ENCODE assay signal across 1 cellular context in genomic region chr2:43773876-43774613, GRCh38.
TF ChIP-seq lines count a peak whose summit lies in the region.

DYNC2LI1 (plus strand) TSS chr2:43774039; CDS start chr2:43774139, 100 bp downstream.

TF ChIP-seq in K562, 482 proteins besides CTCF, POLR2A, EP300 and RAD21 (continued from another document and continues in another):
- TF ChIP-seq ZNF407 (IDR thresholded peaks at IDR 0.05; ENCODE audit: low read depth) = no peak
- TF ChIP-seq HDAC1 (IDR thresholded peaks at IDR 0.05) = peak in 1 of 2 experiments; percentile 84; a peak in 2 of 4 replicates
- no peak for TF ChIP-seq ZNF124 (CRISPR knock-in tag; IDR thresholded peaks at IDR 0.05)
- no peak for TF ChIP-seq HDAC3 (IDR thresholded peaks at IDR 0.05; ENCODE audit: borderline replicate concordance, partially characterized antibody)
- no peak for TF ChIP-seq ASH1L (IDR thresholded peaks at IDR 0.05; ENCODE audit: borderline replicate concordance, low read depth, partially characterized antibody)
- TF ChIP-seq NFRKB (IDR thresholded peaks at IDR 0.05; ENCODE audit: low read depth) = no peak
- no peak for TF ChIP-seq ZNF274 (IDR thresholded peaks at IDR 0.05; ENCODE audit: borderline replicate concordance, low read depth, low read length)
- TF ChIP-seq BRD9 (IDR thresholded peaks at IDR 0.05; ENCODE audit: low read depth, partially characterized antibody) = no peak
- 0 out of 2 replicates have a peak, but pooled peaks have one; percentile 36 for TF ChIP-seq HMGXB4 (CRISPR knock-in tag; IDR thresholded peaks at IDR 0.05)
- TF ChIP-seq ZNF121 (CRISPR knock-in tag; conservative IDR thresholded peaks at IDR 0.05) = peak; percentile 96
- TF ChIP-seq ZNF589 (CRISPR knock-in tag; IDR thresholded peaks at IDR 0.05; ENCODE audit: low read depth) = no peak
- no peak for TF ChIP-seq LARP7 (IDR thresholded peaks at IDR 0.05)
- peak; percentile 83 for TF ChIP-seq NKRF (IDR thresholded peaks at IDR 0.05; ENCODE audit: borderline replicate concordance)
- peak; percentile 37; the same call in 1 of the 2 replicates for TF ChIP-seq ETV1 (tag; conservative IDR thresholded peaks at IDR 0.05; ENCODE audit: low read depth)
- TF ChIP-seq TEAD2 (tag; IDR thresholded peaks at IDR 0.05) = no peak
- no peak for TF ChIP-seq HMBOX1 (IDR thresholded peaks at IDR 0.05)
- no peak for TF ChIP-seq SAFB (IDR thresholded peaks at IDR 0.05; ENCODE audit: borderline replicate concordance, low read depth, low read length)
- TF ChIP-seq COPS2 (conservative IDR thresholded peaks at IDR 0.05) = no peak
- TF ChIP-seq SMARCE1 (IDR thresholded peaks at IDR 0.05) = no peak
- no peak for TF ChIP-seq PHB2 (IDR thresholded peaks at IDR 0.05; ENCODE audit: low read depth)
- no peak for TF ChIP-seq TARDBP (IDR thresholded peaks at IDR 0.05)
- no peak for TF ChIP-seq NCOA1 (IDR thresholded peaks at IDR 0.05; ENCODE audit: low read depth)
- 0 out of 2 replicates have a peak, but pooled peaks have one; percentile 37 for TF ChIP-seq ZBTB17 (CRISPR knock-in tag; IDR thresholded peaks at IDR 0.05)
- TF ChIP-seq XRCC4 (IDR thresholded peaks at IDR 0.05; ENCODE audit: extremely low read depth, insufficient read depth, insufficient read length) = no peak
- peak; percentile 90 for TF ChIP-seq ZBTB12 (CRISPR knock-in tag; IDR thresholded peaks at IDR 0.05)
- TF ChIP-seq NFIX (CRISPR knock-in tag; IDR thresholded peaks at IDR 0.05; ENCODE audit: low read depth) = no peak
- no peak for TF ChIP-seq MIER1 (IDR thresholded peaks at IDR 0.05; ENCODE audit: low read depth)
- TF ChIP-seq KAT8 (IDR thresholded peaks at IDR 0.05; ENCODE audit: low read depth) = no peak
- TF ChIP-seq NCOA2 (IDR thresholded peaks at IDR 0.05; ENCODE audit: partially characterized antibody in 2 of 2) = no peak
- TF ChIP-seq KLF10 (CRISPR knock-in tag; IDR thresholded peaks at IDR 0.05) = no peak
- TF ChIP-seq PREB (CRISPR knock-in tag; IDR thresholded peaks at IDR 0.05) = no peak
- TF ChIP-seq PURB (CRISPR knock-in tag; IDR thresholded peaks at IDR 0.05; ENCODE audit: low read depth) = no peak
- peak; percentile 85 for TF ChIP-seq NR2C1 (IDR thresholded peaks at IDR 0.05)
- peak; percentile 76 for TF ChIP-seq NR2C1 (tag; IDR thresholded peaks at IDR 0.05)
- TF ChIP-seq MLLT1 (IDR thresholded peaks at IDR 0.05) = no peak
- no peak for TF ChIP-seq THAP12 (CRISPR knock-in tag; IDR thresholded peaks at IDR 0.05)
- TF ChIP-seq REST (CRISPR knock-in tag; IDR thresholded peaks at IDR 0.05; ENCODE audit: low read depth) = no peak
- TF ChIP-seq PTRF (tag; IDR thresholded peaks at IDR 0.05) = no peak
